Comparison of ENCODE assay signal across 26 cellular contexts in genomic region chr11:12420706-12421105, GRCh38. TPM values are rescaled to one million over a fixed set of nuclear protein-coding genes. Genes with fewer than 3 reads are reported as not detected.
"Had no signal": no experiment of that assay in that cellular context is flagged by ENCODE, and none has a peak within 500 bp of the region (broad histone marks: within the 10 kb centered on the region; RNA-seq: fewer than 3 reads in every experiment).

No MANE protein-coding gene starts in this region.

- H3K27ac ChIP-seq: cardiac muscle cell, psoas muscle, right atrium auricular region, spleen had no signal

- H3K36me3 ChIP-seq: cardiac muscle cell, right atrium auricular region, spleen, tibial nerve had no signal

- DNase-seq: activated B cell treated with CpG ODN at 0.5 μM for 24 hours; activated CD4-positive, alpha-beta T cell treated with anti-CD3 and anti-CD28 coated beads, Interleukin-2, amount 50 U/mL, for 1 hour; activated CD8-positive, alpha-beta T cell treated with anti-CD3 and anti-CD28 coated beads for 36 hours; activated naive CD4-positive, alpha-beta T cell; activated T-cell treated with anti-CD3 and anti-CD28 coated beads, Interleukin-2, amount 50 U/mL, for 48 hours; aorta; cortex of kidney; effector memory CD8-positive, alpha-beta T cell; foreskin fibroblast; heart left ventricle; hypothalamus; immature natural killer cell; kidney; left colon; mammary epithelial cell; midbrain; psoas muscle; spleen; stimulated activated naive CD4-positive, alpha-beta T cell; T-helper 17 cell; T1000 had no signal

- H3K9me3 ChIP-seq: heart left ventricle, psoas muscle, right atrium auricular region, spleen, tibial nerve had no signal

- ATAC-seq: activated CD8-positive, alpha-beta T cell treated with anti-CD3 and anti-CD28 coated beads for 36 hours; activated naive CD4-positive, alpha-beta T cell treated with anti-CD3 and anti-CD28 coated beads, Interleukin-2, amount 50 U/mL, for 72 hours; effector memory CD8-positive, alpha-beta T cell; heart left ventricle; left colon; natural killer cell treated with Interleukin-12 subunit alpha and Interleukin-12 subunit beta and Interleukin-15 and Interleukin-18, amount 100 ng/mL, for 72 hours; psoas muscle; T-helper 17 cell had no signal

- H3K4me3 ChIP-seq: cardiac muscle cell, heart left ventricle, psoas muscle, right atrium auricular region, spleen, tibial nerve had no signal

- H3K27me3 ChIP-seq: cardiac muscle cell, heart left ventricle, right atrium auricular region, spleen, tibial nerve had no signal

- H3K4me1 ChIP-seq: psoas muscle, spleen had no signal

RNA-seq across cellular contexts. Expression of gene PARVA, which starts 43.3 kb away (rescaled TPM):
- total RNA-seq: activated B cell treated with CpG ODN at 0.5 μM for 24 hours; activated CD8-positive, alpha-beta T cell treated with anti-CD3 and anti-CD28 coated beads for 36 hours; natural killer cell treated with Interleukin-12 subunit alpha and Interleukin-12 subunit beta and Interleukin-15 and Interleukin-18, amount 100 ng/mL, for 72 hours had no signal
